In the genomic region with DNA sequence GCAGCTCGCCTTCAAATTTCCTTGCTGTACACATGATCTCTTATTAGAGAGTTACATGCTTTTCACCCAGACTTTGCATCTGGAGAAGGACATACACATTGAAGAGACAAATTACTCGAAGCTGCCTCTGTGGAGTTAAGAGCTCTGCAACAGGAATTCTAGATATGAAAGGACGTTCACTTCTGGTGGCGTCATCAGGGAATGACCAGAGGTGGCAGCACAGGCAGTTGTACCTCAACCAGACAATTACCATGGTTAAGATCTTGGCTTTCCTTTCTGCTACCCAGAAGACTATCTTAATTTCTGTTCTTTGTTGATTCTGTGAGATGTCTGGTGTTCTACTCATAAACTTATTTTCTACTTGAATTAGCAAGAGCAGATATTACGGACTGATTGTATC, we compare ENCODE assay signal across 11 cellular contexts. TPM values are rescaled to one million over a fixed set of nuclear protein-coding genes. Genes with fewer than 3 reads are reported as not detected.
DNase-seq lines count a peak whose midpoint lies in the region; ATAC-seq and TF ChIP-seq lines count a peak whose summit lies in the region.
"Had no signal": no experiment of that assay in that cellular context is flagged by ENCODE, and none has a peak within 500 bp of the region (broad histone marks: within the 10 kb centered on the region; RNA-seq: fewer than 3 reads in every experiment).

No MANE protein-coding gene starts in this region.

- no peak overlapping the region for H2BK5ac ChIP-seq in H9 (ENCODE audit: insufficient read length, low read length)

- H3K23me2 ChIP-seq in H9 (ENCODE audit: insufficient read length, low read depth, low read length, poor library complexity, severe bottlenecking): no peaks in the 10 kb centered on the region

- no peak overlapping the region for H2BK20ac ChIP-seq in H9 (ENCODE audit: low read depth, low read length, poor library complexity, severe bottlenecking)

- no peak overlapping the region for H3K56ac ChIP-seq in H9 (ENCODE audit: insufficient read length, low read depth, low read length)

- no peaks in the 10 kb centered on the region for H3K79me2 ChIP-seq in H9 (ENCODE audit: insufficient read depth, low read length)

- no peaks in the 10 kb centered on the region for H3K9me3 Mint-ChIP-seq in H9

- no peak overlapping the region for H3K9ac ChIP-seq in H9 (ENCODE audit: extremely low read depth, insufficient read length, low read length)

- no peak overlapping the region for H3K23ac ChIP-seq in H9 (ENCODE audit: insufficient read length, low read depth, low read length)

- H4K20me1 ChIP-seq in H9 (ENCODE audit: control insufficient read depth, insufficient read depth, insufficient read length): no peaks in the 10 kb centered on the region

- no peaks in the 10 kb centered on the region for H3K27me3 ChIP-seq in H9 (ENCODE audit: insufficient read depth, low read length)
- no peaks in the 10 kb centered on the region for H3K27me3 ChIP-seq in kidney epithelial cell (ENCODE audit: control insufficient read depth, insufficient read depth, low read length)

- no peak overlapping the region for H2AK5ac ChIP-seq in H9 (ENCODE audit: insufficient read length, low read length)

- no CpG with 5 or more reads among the region's 5 CpGs for WGBS in H9 (ENCODE audit: extremely low coverage, insufficient read length, low lambda C conversion rate)

- H4K8ac ChIP-seq in H9 (replicated peaks; ENCODE audit: insufficient read length, low read depth, low read length): no peak overlapping the region

- H3K14ac ChIP-seq in H9 (ENCODE audit: insufficient read depth, low read length): no peak overlapping the region

- no peak for ATAC-seq in HG02588 (IDR thresholded peaks at IDR 0.05; ENCODE audit: unreplicated experiment)

- DNase-seq in DMS53 (lab: John Stamatoyannopoulos, UW) (peak; percentile 60), H9 (peak; percentile 33), SK-MEL-5 (ENCODE audit: low read depth, low spot score) (peak; percentile 9), kidney epithelial cell (ENCODE audit: low read depth) (no peak), coronary artery (ENCODE audit: low spot score) (no peak)
- no peak for DNase-seq in activated effector memory CD4-positive, alpha-beta T cell treated with Interleukin-2 at 50 U/mL for 16 hours
- DNase-seq: DMS79; effector CD4-positive, alpha-beta T cell; NCI-H1436 had no signal

- H2BK15ac ChIP-seq in H9 (ENCODE audit: low read depth, low read length): no peak overlapping the region

- H3K36me3 Mint-ChIP-seq in H9 (ENCODE audit: insufficient read depth in 1 of 3, low read depth in 3 of 3): no peaks in the 10 kb centered on the region

- H3K27ac ChIP-seq in H9 (ENCODE audit: insufficient read length, low read depth, low read length) (no peak overlapping the region), coronary artery (no peak overlapping the region)

- no peak overlapping the region for H2AFZ ChIP-seq in H9 (ENCODE audit: low read length)

- no peak overlapping the region for H3T11ph ChIP-seq in H9 (ENCODE audit: low read length)

- H3K36me3 ChIP-seq in kidney epithelial cell (ENCODE audit: control insufficient read depth, insufficient read depth, low read length): no peaks in the 10 kb centered on the region

- peaks cover 7% of the 10 kb centered on the region in 2 experiments for H3K4me1 Mint-ChIP-seq in H9

- H3K4ac ChIP-seq in H9 (ENCODE audit: low read depth, low read length): no peak overlapping the region

- H4K91ac ChIP-seq in H9 (ENCODE audit: insufficient read length, low read depth, low read length): no peak overlapping the region

- H3K4me2 ChIP-seq in H9 (ENCODE audit: insufficient read depth, insufficient read length, low read length): no peak overlapping the region

- H3K18ac ChIP-seq in H9 (ENCODE audit: insufficient read length, low read depth, low read length): no peak overlapping the region

- no peak overlapping the region for H2BK12ac ChIP-seq in H9 (ENCODE audit: insufficient read length, low read depth, low read length)

- no peak overlapping the region for H2BK120ac ChIP-seq in H9 (ENCODE audit: low read depth, low read length, poor library complexity, severe bottlenecking)

- H3K27ac Mint-ChIP-seq in H9: no peak overlapping the region

- no peak overlapping the region for H3K4me3 ChIP-seq in kidney epithelial cell (ENCODE audit: low read depth, low read length)
- H3K4me3 ChIP-seq in coronary artery: no peak overlapping the region
- H3K4me3 ChIP-seq: lung had no signal

- H3K4me1 ChIP-seq in H9 (ENCODE audit: insufficient read depth, low read length): no peaks in the 10 kb centered on the region

- H3K9me3 ChIP-seq in H9 (ENCODE audit: control insufficient read depth, low read depth, low read length): no peaks in the 10 kb centered on the region

- TF ChIP-seq CTCF in H9 (conservative IDR thresholded peaks at IDR 0.05) (peak; percentile 55), kidney epithelial cell (IDR thresholded peaks at IDR 0.05; ENCODE audit: insufficient read depth, low read length, poor library complexity, severe bottlenecking) (peak; percentile 18), coronary artery (IDR thresholded peaks at IDR 0.05) (no peak)

- no peak overlapping the region for H4K5ac ChIP-seq in H9 (ENCODE audit: insufficient read length, low read depth, low read length)

- no peaks in the 10 kb centered on the region for H3K79me1 ChIP-seq in H9 (ENCODE audit: insufficient read depth, low read depth, low read length, poor library complexity, severe bottlenecking)

- in situ Hi-C loops in SK-MEL-5 (cut with HindIII; ENCODE audit: low pct_unique_long_range_greater_than_20kb, low sequenced_read_pairs): no loop called here

- H3K4me3 Mint-ChIP-seq in H9: no peak overlapping the region

- no peaks in the 10 kb centered on the region; the same call in 1 of the 2 replicates for H3K27me3 Mint-ChIP-seq in H9 (ENCODE audit: low read depth)

RNA-seq across cellular contexts. Expression of a gene that starts 39.1 kb away (rescaled TPM):
- total RNA-seq in H9 (2021): not detected in 2 replicates
- total RNA-seq in SK-MEL-5 (2014; rRNA removed; shearing (Covaris generic)): not detected in 2 replicates
- not detected in 2 replicates for polyA plus RNA-seq in SK-MEL-5 (2015; cell fraction: cytosol; rRNA removed)
- not detected in 2 replicates for polyA plus RNA-seq in SK-MEL-5 (2015; cell fraction: nucleus; rRNA removed)
- 0.55 TPM in 1 of 2 replicates, not detected in the other for total RNA-seq in kidney epithelial cell

Comparison
In these comparisons a context has a peak if more than half of its experiments do, and no peak if none do; other contexts are left out.
1. DNase-seq: peak in DMS53 (single experiment), H9 (single experiment) and SK-MEL-5 (single experiment); none in kidney epithelial cell (single experiment), activated effector memory CD4-positive, alpha-beta T cell treated with Interleukin-2 at 50 U/mL for 16 hours (single experiment) and coronary artery (single experiment).